Comparison of ENCODE assay signal across 28 cellular contexts in genomic region chr3:10331320-10331719, GRCh38. TPM values are rescaled to one million over a fixed set of nuclear protein-coding genes. Genes with fewer than 3 reads are reported as not detected.
DNase-seq lines count a peak whose midpoint lies in the region; ATAC-seq, FAIRE-seq and TF ChIP-seq lines count a peak whose summit lies in the region.
"Had no signal": no experiment of that assay in that cellular context is flagged by ENCODE, and none has a peak within 500 bp of the region (broad histone marks: within the 10 kb centered on the region; RNA-seq: fewer than 3 reads in every experiment).

No MANE protein-coding gene starts in this region.

- no peaks in the 10 kb centered on the region for H3K4me1 Mint-ChIP-seq in chondrocyte (ENCODE audit: low read depth)

- intact Hi-C loops in Right ventricle myocardium inferior (cut with DNase I) = no loop called here
- intact Hi-C loops in left ventricle myocardium superior (cut with micrococcal nuclease) = no loop called here
- intact Hi-C loops in kidney (cut with DNase I) = no loop called here
- intact Hi-C loops in aorta (cut with DNase I) = no loop called here

- ATAC-seq in Right ventricle myocardium inferior = no peak
- ATAC-seq in left ventricle myocardium superior = no peak
- no peak for ATAC-seq in aorta (ENCODE audit: low FRiP score)
- no peak for ATAC-seq in GM18907 (IDR thresholded peaks at IDR 0.05; ENCODE audit: unreplicated experiment)
- no peak for ATAC-seq in GM19023 (IDR thresholded peaks at IDR 0.05; ENCODE audit: unreplicated experiment)
- ATAC-seq: A549 had no signal

- DNase-seq in Right ventricle myocardium inferior (ENCODE audit: missing footprints) = peak; percentile 34
- no peak for DNase-seq in left ventricle myocardium superior
- peak; percentile 64 for DNase-seq in chondrocyte (ENCODE audit: low spot score)
- DNase-seq in kidney = peak; percentile 21
- DNase-seq in aorta = peak; percentile 19 to 48
- no peak for DNase-seq in occipital lobe (lab: John Stamatoyannopoulos, UW)
- DNase-seq: AML-193; C1 segment of cervical spinal cord; CD4-positive, alpha-beta memory T cell; CD4-positive, CD25-positive, alpha-beta regulatory T cell; COR-L47; DMS 273 treated with DMSO at 0.1 percent for 48 hours; DMS153; DMS53; DMS79; GF-D8 had no signal

- WGBS in aorta, 2 donors = 78 to 79% methylated on average over 8 of the region's 8 CpGs

- no peak overlapping the region for H3K27ac Mint-ChIP-seq in chondrocyte (ENCODE audit: unreplicated experiment)
- H3K27ac Mint-ChIP-seq: B cell; CD14-positive monocyte; CD4-positive, alpha-beta memory T cell; CD4-positive, CD25-positive, alpha-beta regulatory T cell; CD8-positive, alpha-beta memory T cell had no signal

- H3K9ac ChIP-seq in kidney (ENCODE audit: low read length in 2 of 2) = no peak overlapping the region

- no peaks in the 10 kb centered on the region for H3K27me3 ChIP-seq in aorta (ENCODE audit: control insufficient read depth in 1 of 2, insufficient read depth in 2 of 2, low read length in 1 of 2)

- H3K27me3 Mint-ChIP-seq in chondrocyte (ENCODE audit: low read depth) = peaks cover 65% of the 10 kb centered on the region

- no peak for TF ChIP-seq CTCF in chondrocyte (IDR thresholded peaks at IDR 0.05)
- no peak for TF ChIP-seq CTCF in kidney (IDR thresholded peaks at IDR 0.05; ENCODE audit: borderline replicate concordance, extremely low read depth, insufficient read depth)

- no peaks in the 10 kb centered on the region for H3K36me3 ChIP-seq in kidney (ENCODE audit: control insufficient read depth in 1 of 2, insufficient read depth in 2 of 2, low read length in 2 of 2)
- H3K36me3 ChIP-seq in aorta (ENCODE audit: control insufficient read depth in 1 of 2, insufficient read depth in 2 of 2, low read length in 1 of 2) = no peaks in the 10 kb centered on the region

- no peak for FAIRE-seq in kidney (lab: Jason Lieb, UNC)
- FAIRE-seq: A549, G401.6, GM12891, GM19239 had no signal

- H3K36me3 Mint-ChIP-seq in chondrocyte (ENCODE audit: low read depth) = no peaks in the 10 kb centered on the region
- H3K36me3 Mint-ChIP-seq: CD14-positive monocyte; CD4-positive, alpha-beta memory T cell; CD4-positive, CD25-positive, alpha-beta regulatory T cell had no signal

- H3K27ac ChIP-seq in kidney (ENCODE audit: low read depth in 2 of 2, low read length in 2 of 2) = no peak overlapping the region
- no peak overlapping the region for H3K27ac ChIP-seq in aorta (ENCODE audit: low read depth in 1 of 2, low read length in 2 of 2)
- H3K27ac ChIP-seq: 22Rv1, A549 had no signal

- no peaks in the 10 kb centered on the region for H3K9me3 ChIP-seq in kidney (ENCODE audit: control insufficient read depth in 1 of 2, low read length in 2 of 2)
- H3K9me3 ChIP-seq in aorta (ENCODE audit: control insufficient read depth, low read length) = no peaks in the 10 kb centered on the region
- H3K9me3 ChIP-seq: A549 had no signal

- H3K4me1 ChIP-seq in kidney (ENCODE audit: control insufficient read depth in 1 of 2, insufficient read depth in 1 of 2, low read depth in 1 of 2, low read length in 2 of 2) (no peaks in the 10 kb centered on the region), aorta (ENCODE audit: control insufficient read depth in 1 of 2, insufficient read depth in 2 of 2, low read length in 2 of 2) (no peaks in the 10 kb centered on the region)
- H3K4me1 ChIP-seq: A549 had no signal

- H3K4me3 ChIP-seq in kidney (ENCODE audit: low read length in 2 of 2) (no peak overlapping the region), aorta (ENCODE audit: low read length in 2 of 2) (no peak overlapping the region)
- H3K4me3 ChIP-seq: A549 had no signal

- H3K9me3 Mint-ChIP-seq in chondrocyte (ENCODE audit: low read depth) = no peaks in the 10 kb centered on the region
- H3K9me3 Mint-ChIP-seq: CD8-positive, alpha-beta memory T cell had no signal

- H3K4me3 Mint-ChIP-seq in chondrocyte (ENCODE audit: unreplicated experiment) = no peak overlapping the region
- H3K4me3 Mint-ChIP-seq: B cell; CD14-positive monocyte; CD4-positive, alpha-beta memory T cell; CD4-positive, CD25-positive, alpha-beta regulatory T cell; CD8-positive, alpha-beta memory T cell had no signal

RNA-seq across cellular contexts. Expression of gene SEC13, which starts 10.4 kb away (rescaled TPM):
- total RNA-seq in Right ventricle myocardium inferior (52.4 TPM), left ventricle myocardium superior (54.9 TPM), chondrocyte (197 to 243 TPM (median 198 TPM) in 3 replicates), kidney (81.2 TPM), aorta (10 to 100 TPM; 88.8 to 95.6 TPM), occipital lobe (56.3 TPM)
- polyA plus RNA-seq in kidney (ENCODE audit: insufficient read depth, low read depth, low replicate concordance) (136 TPM), aorta (100 to 1,000 TPM; 114 to 121 TPM)

RNA-seq across cellular contexts. Expression of gene GHRL, which starts 38.6 kb away (rescaled TPM):
- total RNA-seq in Right ventricle myocardium inferior (0.30 TPM), left ventricle myocardium superior (not detected), chondrocyte (not detected in 3 replicates), kidney (1.2 TPM), aorta (1 to 10 TPM; 1.6 to 1.7 TPM), occipital lobe (not detected)
- polyA plus RNA-seq in kidney (ENCODE audit: insufficient read depth, low read depth, low replicate concordance) (0.73 TPM), aorta (under 1 TPM in 1 of 2 donors, not detected in 1; 0.36 TPM)
- total RNA-seq: A172 had no signal
- polyA plus RNA-seq: A549, BJ had no signal

Comparison
In these comparisons a context has a peak if more than half of its experiments do, and no peak if none do; other contexts are left out.
1. DNase-seq: peak in Right ventricle myocardium inferior (single experiment), chondrocyte (single experiment), kidney (single experiment) and aorta (2 of 2); none in left ventricle myocardium superior (single experiment) and occipital lobe (single experiment).